8 cellular contexts compared by ENCODE assay signal in the genomic region with DNA sequence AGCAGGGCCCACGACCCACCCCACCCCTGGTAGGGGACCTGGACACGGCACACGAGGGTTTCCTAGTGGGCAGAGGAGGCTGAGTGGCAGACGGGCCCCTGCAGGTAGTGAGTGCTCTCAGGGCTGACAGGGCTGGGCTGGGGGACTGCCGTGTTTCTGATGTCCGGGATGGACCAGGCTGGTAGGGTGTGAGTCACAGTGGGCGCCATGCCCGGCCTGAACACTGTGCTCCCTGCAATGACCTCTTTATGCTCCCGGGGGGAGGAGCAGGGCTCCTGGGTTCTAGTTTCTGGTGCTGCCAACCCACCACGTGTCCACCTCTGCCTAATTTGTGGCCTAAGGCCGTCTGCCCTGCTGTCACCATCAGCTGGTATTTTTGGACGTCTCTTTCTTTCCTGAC. TPM values are rescaled to one million over a fixed set of nuclear protein-coding genes. Genes with fewer than 3 reads are reported as not detected.
A peak's percentile ranks its signal among the peaks of the same experiment; 100 is the strongest.
DNase-seq lines count a peak whose midpoint lies in the region; ATAC-seq, FAIRE-seq and TF ChIP-seq lines count a peak whose summit lies in the region.

No MANE protein-coding gene starts in this region.

- peaks cover 26 to 71% (median 59%) of the 10 kb centered on the region in 3 donors for H3K27me3 Mint-ChIP-seq in naive B cell

- H3K9me3 Mint-ChIP-seq in naive B cell = peaks cover 0 to 2% (median 0%) of the 10 kb centered on the region in 7 donors

- peaks cover 0 to 12% of the 10 kb centered on the region in 2 donors for H3K36me3 Mint-ChIP-seq in naive B cell

- ATAC-seq in naive B cell (ENCODE audit: low read depth in 2 of 2) = no peak
- no peak for ATAC-seq in HG03460 (IDR thresholded peaks at IDR 0.05; ENCODE audit: unreplicated experiment)
- ATAC-seq in GM19455 (IDR thresholded peaks at IDR 0.05; ENCODE audit: unreplicated experiment) = no peak

- H3K4me1 Mint-ChIP-seq in naive B cell = peaks cover 14 to 18% (median 14%) of the 10 kb centered on the region in 3 donors

- peak overlapping the region in 5 of 8 donors; percentile 9 to 43 (median 24) for H3K4me3 Mint-ChIP-seq in naive B cell

- FAIRE-seq in GM12892 (lab: Jason Lieb, UNC) = no peak

- DNase-seq in COLO829 (ENCODE audit: low spot score) = peak; percentile 74
- DNase-seq in RPMI8226 = peak; percentile 71
- DNase-seq in fibroblast of gingiva (ENCODE audit: low read depth) = peak; percentile 88
- DNase-seq in naive B cell = no peak
- DNase-seq in GM12892 (ENCODE audit: insufficient read length) = no peak
- no peak for DNase-seq in COR-L47 (lab: John Stamatoyannopoulos, UW)

- no peak overlapping the region for H3K27ac Mint-ChIP-seq in naive B cell

- no peak for TF ChIP-seq POLR2A in GM12892 (IDR thresholded peaks at IDR 0.05; ENCODE audit: low read depth, low read length)

RNA-seq across cellular contexts. Expression of gene ARHGAP23, which starts 26.3 kb away (rescaled TPM):
- not detected for polyA plus RNA-seq in naive B cell (ENCODE audit: low read depth in 6 of 6)
- polyA plus RNA-seq in GM12892 (2012; ENCODE audit: missing spikeins) = 4.2 TPM

Comparison
In these comparisons a context has a peak if more than half of its experiments do, and no peak if none do; other contexts are left out.
1. DNase-seq: peak in COLO829 (single experiment), RPMI8226 (single experiment) and fibroblast of gingiva (single experiment); none in naive B cell (single experiment), GM12892 (single experiment) and COR-L47 (single experiment).